In the genomic region with DNA sequence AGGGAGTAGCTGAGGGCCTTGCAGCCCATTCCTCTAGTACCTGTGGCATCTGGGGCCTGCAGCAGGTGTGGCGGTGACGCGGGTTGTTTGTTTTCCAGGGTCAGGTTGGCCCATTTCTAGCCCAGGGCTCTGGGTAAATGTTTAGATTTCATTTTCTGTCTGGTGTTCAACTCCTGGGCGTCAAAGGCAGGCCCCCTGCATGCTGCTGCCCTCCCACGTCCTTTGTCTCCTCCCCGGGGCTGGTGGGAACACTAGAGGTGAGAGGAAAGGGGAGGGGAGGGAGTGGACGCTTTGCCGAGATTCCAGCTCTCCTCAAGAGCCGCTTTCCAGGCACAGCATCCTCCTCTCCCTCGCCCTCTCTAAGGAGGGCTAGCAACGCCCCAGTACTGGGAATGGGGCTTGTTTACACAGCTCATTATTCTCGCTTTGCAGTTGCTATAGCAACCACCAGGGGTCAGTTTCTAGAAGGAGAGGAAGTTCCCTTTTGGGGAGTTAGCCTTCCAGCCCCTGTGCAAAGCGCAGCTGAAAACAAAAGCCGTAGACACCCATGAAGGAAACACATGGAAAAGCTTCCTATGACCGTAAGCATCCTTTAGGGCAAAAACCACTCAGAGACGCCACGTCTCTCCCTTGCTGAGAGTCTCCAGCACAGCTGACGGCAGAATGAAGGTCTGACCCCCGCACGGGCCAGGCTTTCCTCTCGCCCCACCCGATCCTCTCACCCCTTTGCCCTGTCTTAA, we compare ENCODE assay signal across 9 cellular contexts.
DNase-seq lines count a peak whose midpoint lies in the region; ATAC-seq and TF ChIP-seq lines count a peak whose summit lies in the region.
"Had no signal": no experiment of that assay in that cellular context is flagged by ENCODE, and none has a peak within 500 bp of the region (broad histone marks: within the 10 kb centered on the region; RNA-seq: fewer than 3 reads in every experiment).

No MANE protein-coding gene starts in this region.

- H2AFZ ChIP-seq in mesenchymal stem cell (ENCODE audit: low read depth, low read length), result peak overlapping the region; percentile 48

- no peak overlapping the region for H3K4me2 ChIP-seq in mesenchymal stem cell (ENCODE audit: low read length, poor library complexity, severe bottlenecking)

- peak; percentile 38 for DNase-seq in GM03348 (ENCODE audit: low spot score)
- DNase-seq in HuH-7 (ENCODE audit: low spot score), result peak; percentile 50
- DNase-seq in Peyer's patch, result peak in 2 of 3 donors; percentile 67 to 79
- DNase-seq in endothelial cell (ENCODE audit: low spot score), result peak; percentile 71
- DNase-seq in mesenchymal stem cell, result peak; percentile 84
- DNase-seq in activated effector memory CD4-positive, alpha-beta T cell treated with Interleukin-2 at 50 U/mL for 16 hours, result no peak

- H3K36me3 ChIP-seq in Peyer's patch (no peaks in the 10 kb centered on the region), mesenchymal stem cell (ENCODE audit: control insufficient read depth in 1 of 2, insufficient read depth in 2 of 2, low read depth in 1 of 2, low read length in 2 of 2) (no peaks in the 10 kb centered on the region), urinary bladder (ENCODE audit: insufficient read depth) (no peaks in the 10 kb centered on the region)

- H4K91ac ChIP-seq in mesenchymal stem cell (ENCODE audit: low read length), result peak overlapping the region; percentile 89

- peak overlapping the region in 1 of 2 experiments; percentile 9 for H3K23ac ChIP-seq in mesenchymal stem cell (ENCODE audit: low read length in 2 of 2)

- no peaks in the 10 kb centered on the region for H3K79me1 ChIP-seq in mesenchymal stem cell (replicated peaks; ENCODE audit: low read length, poor library complexity, severe bottlenecking)

- peaks cover 21% of the 10 kb centered on the region for H3K4me1 Mint-ChIP-seq in endothelial cell (ENCODE audit: unreplicated experiment)

- H3K4me1 ChIP-seq in Peyer's patch (peaks cover 0 to 7% (median 3%) of the 10 kb centered on the region in 4 donors), mesenchymal stem cell (ENCODE audit: control insufficient read depth, insufficient read depth, low read depth, low read length) (peaks cover 5% of the 10 kb centered on the region), urinary bladder (ENCODE audit: insufficient read depth) (no peaks in the 10 kb centered on the region)

- H3K4ac ChIP-seq in mesenchymal stem cell (ENCODE audit: low read depth in 1 of 2, low read length in 2 of 2), result peak overlapping the region in 1 of 2 experiments; percentile 17

- peak; percentile 83 for ATAC-seq in GM21515 (IDR thresholded peaks at IDR 0.05; ENCODE audit: unreplicated experiment)

- WGBS in mesenchymal stem cell, result 36% methylated on average over 16 of the region's 22 CpGs
- 32% methylated on average over 22 of the region's 22 CpGs for WGBS in urinary bladder

- TF ChIP-seq POLR2A in Peyer's patch (IDR thresholded peaks at IDR 0.05), result no peak

- H2BK120ac ChIP-seq in mesenchymal stem cell (ENCODE audit: low read depth, low read length), result peak overlapping the region; percentile 61

- H3K9me3 ChIP-seq in Peyer's patch, result no peaks in the 10 kb centered on the region
- H3K9me3 ChIP-seq in mesenchymal stem cell (ENCODE audit: control insufficient read depth, low read length), result no peaks in the 10 kb centered on the region

- H3K27ac Mint-ChIP-seq in endothelial cell (ENCODE audit: unreplicated experiment), result peak overlapping the region; percentile 93
- H3K27ac Mint-ChIP-seq: activated naive CD8-positive, alpha-beta T cell had no signal

- peak overlapping the region; percentile 5 to 90 for H2BK12ac ChIP-seq in mesenchymal stem cell (ENCODE audit: low read length in 2 of 2)

- H3K18ac ChIP-seq in mesenchymal stem cell (ENCODE audit: low read depth in 1 of 2, low read length in 2 of 2), result peak overlapping the region; percentile 28 to 37

- peak overlapping the region in 1 of 2 experiments; percentile 77 for H3K14ac ChIP-seq in mesenchymal stem cell (ENCODE audit: low read length in 2 of 2)

- peak overlapping the region; percentile 64 for H3K9ac ChIP-seq in mesenchymal stem cell (ENCODE audit: low read length)

- peaks cover 1% of the 10 kb centered on the region for H3K27me3 Mint-ChIP-seq in endothelial cell (ENCODE audit: unreplicated experiment)

- H3K4me3 Mint-ChIP-seq in endothelial cell (ENCODE audit: unreplicated experiment), result no peak overlapping the region
- H3K4me3 Mint-ChIP-seq: activated naive CD8-positive, alpha-beta T cell had no signal

- peak; percentile 39 to 49 (median 46) for TF ChIP-seq CTCF in Peyer's patch (IDR thresholded peaks at IDR 0.05)
- peak; percentile 73 for TF ChIP-seq CTCF in endothelial cell (IDR thresholded peaks at IDR 0.05; ENCODE audit: unreplicated experiment)

- no peaks in the 10 kb centered on the region for H3K27me3 ChIP-seq in Peyer's patch
- H3K27me3 ChIP-seq in mesenchymal stem cell (ENCODE audit: control insufficient read depth in 1 of 2, insufficient read depth in 1 of 2, low read length in 2 of 2), result peaks cover 0 to 9% of the 10 kb centered on the region in 2 experiments

- H3K27ac ChIP-seq in Peyer's patch (peak overlapping the region in 1 of 4 donors; percentile 21), mesenchymal stem cell (ENCODE audit: low read length, poor library complexity, severe bottlenecking) (no peak overlapping the region), urinary bladder (ENCODE audit: low read depth) (peak overlapping the region; percentile 46)

- no peak overlapping the region for H2AK5ac ChIP-seq in mesenchymal stem cell (ENCODE audit: low read length, severe bottlenecking)

- H2BK5ac ChIP-seq in mesenchymal stem cell (ENCODE audit: low read depth, low read length, poor library complexity, severe bottlenecking), result no peak overlapping the region

- no peak overlapping the region for H3K4me3 ChIP-seq in Peyer's patch
- H3K4me3 ChIP-seq in mesenchymal stem cell (ENCODE audit: insufficient read depth in 1 of 2, low read depth in 1 of 2, low read length in 2 of 2), result peak overlapping the region in 1 of 2 experiments; percentile 55
- H3K4me3 ChIP-seq in urinary bladder (ENCODE audit: low read depth, low read length), result no peak overlapping the region

- H4K8ac ChIP-seq in mesenchymal stem cell (ENCODE audit: low read length), result peak overlapping the region; percentile 74

- no peaks in the 10 kb centered on the region for H3K36me3 Mint-ChIP-seq in endothelial cell (ENCODE audit: low read depth, unreplicated experiment)
- H3K36me3 Mint-ChIP-seq: activated naive CD8-positive, alpha-beta T cell had no signal

- no peak overlapping the region for H2BK15ac ChIP-seq in mesenchymal stem cell (ENCODE audit: low read depth, poor library complexity, severe bottlenecking)

- H3K9me3 Mint-ChIP-seq in endothelial cell (ENCODE audit: unreplicated experiment), result no peaks in the 10 kb centered on the region
